In the genomic region with DNA sequence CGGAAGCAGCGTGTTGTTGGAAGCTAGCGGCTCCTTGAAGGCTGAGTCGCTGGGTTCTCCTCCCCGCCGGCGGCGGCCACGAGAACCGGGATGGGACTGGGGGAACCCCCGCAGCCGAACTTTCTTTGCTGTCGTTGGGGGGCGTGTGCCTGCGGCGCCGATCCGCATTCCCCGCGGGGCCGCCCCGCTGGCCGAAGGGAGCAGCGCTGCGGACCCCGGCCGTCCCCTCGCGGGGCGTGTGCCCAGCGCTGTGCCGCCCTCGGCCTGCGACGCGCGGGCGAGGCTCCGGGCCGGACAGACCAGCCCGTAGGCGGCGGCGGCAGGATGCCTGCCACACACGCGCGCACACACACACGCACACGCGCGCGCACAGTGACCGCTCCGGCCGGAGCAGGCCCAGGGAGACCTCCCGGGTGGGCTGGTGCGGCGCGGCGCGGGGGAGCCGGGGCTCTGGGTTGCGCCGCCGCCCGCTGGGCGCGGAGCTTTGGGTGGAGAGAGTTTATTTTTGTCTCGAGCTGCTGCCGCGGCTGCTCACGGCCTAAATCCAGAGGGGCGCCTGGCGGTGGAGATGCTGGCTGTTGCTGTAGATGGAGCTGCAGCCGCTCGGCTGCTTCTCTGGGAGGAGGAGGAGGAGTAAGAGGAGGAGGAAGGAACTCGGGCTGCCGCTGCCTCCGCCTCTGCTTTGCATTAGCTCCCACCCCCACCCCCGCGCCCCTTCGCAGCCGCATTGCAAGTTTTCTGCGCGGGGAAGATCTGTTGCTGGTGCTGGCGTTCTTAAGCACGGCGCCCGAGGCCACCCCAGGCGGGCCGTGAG, we compare ENCODE assay signal across 8 cellular contexts. TPM values are rescaled to one million over a fixed set of nuclear protein-coding genes. Genes with fewer than 3 reads are reported as not detected.
A peak's percentile ranks its signal among the peaks of the same experiment; 100 is the strongest.
DNase-seq lines count a peak whose midpoint lies in the region; ATAC-seq and TF ChIP-seq lines count a peak whose summit lies in the region.

A gene with protein sequence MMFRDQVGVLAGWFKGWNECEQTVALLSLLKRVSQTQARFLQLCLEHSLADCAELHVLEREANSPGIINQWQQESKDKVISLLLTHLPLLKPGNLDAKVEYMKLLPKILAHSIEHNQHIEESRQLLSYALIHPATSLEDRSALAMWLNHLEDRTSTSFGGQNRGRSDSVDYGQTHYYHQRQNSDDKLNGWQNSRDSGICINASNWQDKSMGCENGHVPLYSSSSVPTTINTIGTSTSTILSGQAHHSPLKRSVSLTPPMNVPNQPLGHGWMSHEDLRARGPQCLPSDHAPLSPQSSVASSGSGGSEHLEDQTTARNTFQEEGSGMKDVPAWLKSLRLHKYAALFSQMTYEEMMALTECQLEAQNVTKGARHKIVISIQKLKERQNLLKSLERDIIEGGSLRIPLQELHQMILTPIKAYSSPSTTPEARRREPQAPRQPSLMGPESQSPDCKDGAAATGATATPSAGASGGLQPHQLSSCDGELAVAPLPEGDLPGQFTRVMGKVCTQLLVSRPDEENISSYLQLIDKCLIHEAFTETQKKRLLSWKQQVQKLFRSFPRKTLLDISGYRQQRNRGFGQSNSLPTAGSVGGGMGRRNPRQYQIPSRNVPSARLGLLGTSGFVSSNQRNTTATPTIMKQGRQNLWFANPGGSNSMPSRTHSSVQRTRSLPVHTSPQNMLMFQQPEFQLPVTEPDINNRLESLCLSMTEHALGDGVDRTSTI (plus strand): TSS at position 719 of the 814 bp plus-strand sequence. CDS start 789 bp downstream, outside the sequence.

- peaks cover 0 to 63% of the 10 kb centered on the region in 2 donors for H3K27me3 ChIP-seq in left lung

- H3K9me3 ChIP-seq in left lung: no peaks in the 10 kb centered on the region

- ATAC-seq in GM18517 (IDR thresholded peaks at IDR 0.05; ENCODE audit: unreplicated experiment): peak; percentile 31
- peak; percentile 40 for ATAC-seq in HG03025 (IDR thresholded peaks at IDR 0.05; ENCODE audit: low FRiP score, unreplicated experiment)
- ATAC-seq in left lung: peak; percentile 48

- H3K4me3 ChIP-seq in left lung: peak within 1 kb of the TSS; percentile 67 to 86

- peaks cover 19 to 60% of the 10 kb centered on the region in 2 donors for H3K4me1 ChIP-seq in left lung

- peak within 1 kb of the TSS; percentile 86 to 98 for H3K27ac ChIP-seq in left lung

- DNase-seq in A172 (ENCODE audit: low spot score) (peak; percentile 69), NCI-H2227 treated with DMSO at 0.1 percent for 48 hours (lab: John Stamatoyannopoulos, UW) (peak; percentile 44), dermis microvascular lymphatic vessel endothelial cell (ENCODE audit: low read depth in 2 of 2) (peak in 1 of 2 donors; percentile 84), left lung (peak; percentile 88 to 90)
- DNase-seq in activated CD4-positive, alpha-beta T cell treated with anti-CD3 and anti-CD28 coated beads, Interleukin-2, amount 50 U/mL, for 4 hours: peak; percentile 62 to 65
- peak; percentile 62 for DNase-seq in stimulated activated CD4-positive, alpha-beta T cell treated with anti-CD3 and anti-CD28 coated beads, Interleukin-4, amount 100 ng/mL, for 1 hour

- intact Hi-C loops in left lung (cut with DNase I): loop anchor here in 1 of 2 donors (5.0 kb wide), 1 partner anchor 206 kb away; no protein-coding TSS in a partner anchor

- peak in 1 of 2 donors; percentile 30 for TF ChIP-seq CTCF in left lung (IDR thresholded peaks at IDR 0.05)

- H3K36me3 ChIP-seq in left lung: no peaks in the 10 kb centered on the region

RNA-seq across cellular contexts. Expression of the gene that starts here (rescaled TPM):
- total RNA-seq in A172 (2014; rRNA removed; shearing (Covaris generic)): 2.3 and 9.5 TPM in 2 replicates
- total RNA-seq in dermis microvascular lymphatic vessel endothelial cell: 20.8 and 32.2 TPM in 2 replicates
- 10 to 100 TPM; 22.3 to 40.5 TPM for total RNA-seq in left lung
